ENCODE assay signal across 8 cellular contexts in the genomic region with DNA sequence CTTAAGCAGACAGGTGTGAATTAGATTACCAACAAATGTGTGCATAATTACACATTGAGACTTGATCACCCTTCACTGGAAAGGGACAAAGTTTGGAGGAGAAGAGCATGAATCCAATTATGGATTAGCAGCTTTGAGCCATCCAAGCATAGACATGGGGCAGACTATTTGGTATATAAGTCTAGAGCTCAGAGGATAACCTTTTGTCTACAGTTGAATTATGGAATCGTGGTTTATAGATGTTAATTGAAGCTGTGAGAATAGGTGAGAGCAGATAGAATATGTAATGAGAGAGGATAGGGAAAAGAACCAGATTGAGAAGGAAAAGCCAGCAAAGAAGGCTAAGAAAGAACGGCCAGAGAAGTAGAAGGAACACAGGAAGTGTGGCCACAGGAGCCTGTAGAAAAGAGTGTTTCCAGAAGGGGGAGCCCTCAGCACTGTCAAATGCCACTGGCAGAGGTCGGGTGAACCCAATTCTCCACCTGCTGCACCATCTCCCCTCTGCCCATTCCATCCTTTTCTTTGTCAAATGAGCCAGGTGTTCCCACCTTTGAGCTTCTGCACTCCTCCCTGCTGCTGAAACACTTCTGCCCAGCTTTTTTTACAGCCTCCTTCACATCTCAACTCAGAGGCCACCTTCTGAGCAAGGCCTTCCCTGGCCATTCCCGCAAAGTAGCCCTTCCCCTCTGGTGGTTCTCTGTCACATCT. TPM values are rescaled to one million over a fixed set of nuclear protein-coding genes. Genes with fewer than 3 reads are reported as not detected.
DNase-seq lines count a peak whose midpoint lies in the region; ATAC-seq and TF ChIP-seq lines count a peak whose summit lies in the region.

No MANE protein-coding gene starts in this region.

- H3K9me2 ChIP-seq in HCT116 (ENCODE audit: insufficient read depth): no peaks in the 10 kb centered on the region

- H3K27ac ChIP-seq in HCT116 (ENCODE audit: low read depth, low read length) (no peak overlapping the region), coronary artery (no peak overlapping the region), lung (ENCODE audit: low read depth in 1 of 2, low read length in 1 of 2) (no peak overlapping the region)

- TF ChIP-seq RAD21 in HCT116 (IDR thresholded peaks at IDR 0.05; ENCODE audit: low read depth): peak; percentile 64

- intact Hi-C loops in HCT116 (cut with micrococcal nuclease): loop anchor here (1.0 kb wide), 1 partner anchor 164 kb away; no protein-coding TSS in a partner anchor

- no peak overlapping the region for H3K4me3 ChIP-seq in BJ (ENCODE audit: low read depth, low read length)
- no peak overlapping the region for H3K4me3 ChIP-seq in HCT116 (replicated peaks in 1 of 2; ENCODE audit: low read depth in 1 of 2, low read length in 2 of 2)
- H3K4me3 ChIP-seq in coronary artery: no peak overlapping the region
- no peak overlapping the region for H3K4me3 ChIP-seq in lung

- H2AFZ ChIP-seq in HCT116 (ENCODE audit: low read depth, low read length, poor library complexity, severe bottlenecking): no peak overlapping the region

- H3K79me2 ChIP-seq in HCT116 (ENCODE audit: insufficient read depth, low read length): no peaks in the 10 kb centered on the region

- POLR2A ChIA-PET in BJ (lab: Charles Lee): no interaction called here
- POLR2A ChIA-PET in HCT116 (lab: Charles Lee): interaction anchor here (0.6 to 0.9 kb wide), 2 partner anchors 34 to 76 kb away, joined by 3 read pairs; a partner anchor contains a TSS

- RAD21 ChIA-PET in HCT116 (lab: Charles Lee; ENCODE audit: low non-redundant PET in 1 of 2, low total read pairs in 2 of 2, uncharacterized antibody in 2 of 2, unreplicated experiment in 2 of 2): interaction anchor here in 1 of 2 experiments (0.6 kb wide), 1 partner anchor 93 kb away, joined by 3 read pairs; no protein-coding TSS in a partner anchor

- H3K4me1 ChIP-seq in HCT116 (ENCODE audit: control insufficient read depth in 1 of 2, insufficient read depth in 2 of 2, low read length in 2 of 2) (no peaks in the 10 kb centered on the region), lung (ENCODE audit: control insufficient read depth in 2 of 2, insufficient read depth in 2 of 2, low read length in 2 of 2) (no peaks in the 10 kb centered on the region)

- H3K36me3 ChIP-seq in BJ (ENCODE audit: control insufficient read depth, insufficient read depth, low read length): peaks cover 29% of the 10 kb centered on the region
- H3K36me3 ChIP-seq in HCT116 (ENCODE audit: control insufficient read depth in 1 of 2, insufficient read depth in 2 of 2, low read length in 2 of 2): peaks cover 35 to 42% of the 10 kb centered on the region in 2 experiments; a peak in 3 of 4 replicates
- peaks cover 35 to 36% of the 10 kb centered on the region in 2 donors for H3K36me3 ChIP-seq in lung (ENCODE audit: control insufficient read depth in 2 of 2, insufficient read depth in 2 of 2, low read length in 2 of 2)

- BruUV-seq in HCT116 (replicated peaks; lab: Mats Ljungman, UMichigan): no TSS peak

- 34 to 36% methylated on average over 4 of the region's 4 CpGs for WGBS in lung, 2 donors

- DNase-seq in BJ (ENCODE audit: low read depth) (no peak), HCT116 (ENCODE audit: low read depth, low spot score) (no peak), NCI-H524 (lab: John Stamatoyannopoulos, UW) (peak; percentile 5 to 71), coronary artery (ENCODE audit: low spot score) (no peak), lung (ENCODE audit: low spot score) (peak; percentile 65)
- DNase-seq in activated CD4-positive, alpha-beta T cell treated with anti-CD3 and anti-CD28 coated beads for 24 hours (ENCODE audit: low read depth in 2 of 2): peak; percentile 40 to 54
- peak; percentile 25 to 34 for DNase-seq in stimulated activated CD8-positive, alpha-beta memory T cell treated with anti-CD3 and anti-CD28 coated beads, Interleukin-7, amount 100 ng/mL, for 4 hours (ENCODE audit: low read depth in 2 of 2)

- H3K4me2 ChIP-seq in HCT116 (ENCODE audit: low read length): no peak overlapping the region

- CTCF ChIA-PET in BJ (lab: Yijun Ruan, JAX) (interaction anchor here (0.5 to 2.5 kb wide), 32 partner anchors 8 to 302 kb away, joined by 3 to 26 read pairs (median 5); a partner anchor contains a TSS), HCT116 (lab: Charles Lee) (interaction anchor here (0.6 to 1.5 kb wide), 7 partner anchors 11 to 1078 kb away, joined by 3 to 11 read pairs (median 3); no protein-coding TSS in a partner anchor)

- ATAC-seq in HCT116: peak; percentile 97
- peak; percentile 75 for ATAC-seq in lung (ENCODE audit: insufficient read depth, low FRiP score)
- no peak for ATAC-seq in HG03095 (IDR thresholded peaks at IDR 0.05; ENCODE audit: unreplicated experiment)

- H4K20me1 ChIP-seq in HCT116 (ENCODE audit: insufficient read depth): 0 out of 2 replicates have a peak, but pooled peaks cover 4% of the 10 kb centered on the region

- H3K9me3 ChIP-seq in HCT116 (ENCODE audit: control insufficient read depth in 1 of 2, insufficient read depth in 1 of 2, low read depth in 1 of 2, low read length in 2 of 2) (no peaks in the 10 kb centered on the region), lung (ENCODE audit: control insufficient read depth in 2 of 2, insufficient read depth in 1 of 2, low read length in 1 of 2) (no peaks in the 10 kb centered on the region)

- no peaks in the 10 kb centered on the region for H3K27me3 ChIP-seq in BJ (ENCODE audit: control insufficient read depth, insufficient read depth, low read length)
- H3K27me3 ChIP-seq in HCT116 (ENCODE audit: insufficient read depth, low read length): no peaks in the 10 kb centered on the region
- H3K27me3 ChIP-seq in lung (ENCODE audit: control insufficient read depth, insufficient read depth): no peaks in the 10 kb centered on the region

- TF ChIP-seq CTCF in BJ (IDR thresholded peaks at IDR 0.05; ENCODE audit: insufficient read depth, low read depth, low read length) (peak; percentile 78), HCT116 (IDR thresholded peaks at IDR 0.05 in 2 of 3, conservative IDR thresholded peaks at IDR 0.05 in 1 of 3; ENCODE audit: borderline replicate concordance in 1 of 3, insufficient read depth in 1 of 3, low read depth in 2 of 3, low read length in 2 of 3) (peak; percentile 35 to 75 (median 72); a peak in 5 of 6 replicates), coronary artery (IDR thresholded peaks at IDR 0.05) (peak; percentile 69), lung (IDR thresholded peaks at IDR 0.05; ENCODE audit: control extremely low read depth, extremely low read depth) (peak; percentile 46)

- no peak overlapping the region for H3K9ac ChIP-seq in HCT116 (ENCODE audit: low read length)

- TF ChIP-seq POLR2A in HCT116 (IDR thresholded peaks at IDR 0.05; ENCODE audit: borderline replicate concordance, extremely low read depth, insufficient read depth, insufficient read length): no peak

TF ChIP-seq in HCT116, 20 proteins besides CTCF, POLR2A, EP300 and RAD21:
- TF ChIP-seq SIN3A (IDR thresholded peaks at IDR 0.05; ENCODE audit: low read depth): no peak
- peak; percentile 21; the same call in 1 of the 2 replicates for TF ChIP-seq ELF1 (IDR thresholded peaks at IDR 0.05; ENCODE audit: borderline replicate concordance, low read depth)
- 0 out of 2 replicates have a peak, but pooled peaks have one; percentile 32 for TF ChIP-seq POLR2AphosphoS5 (IDR thresholded peaks at IDR 0.05; ENCODE audit: low read depth, low read length)

RNA-seq across cellular contexts. Expression of a gene that starts 7.3 kb away (rescaled TPM):
- polyA plus RNA-seq in BJ (2011; rRNA removed): 35.6 and 44.8 TPM in 2 replicates
- polyA minus RNA-seq in BJ (2011; rRNA and poly(A)+ RNA removed): 10.5 and 14.5 TPM in 2 replicates
- total RNA-seq in HCT116 (2021; ENCODE audit: unreplicated experiment): 61.0 TPM
- polyA plus RNA-seq in HCT116 (2012): 116 and 151 TPM in 2 replicates
- 10 to 100 TPM; 21.1 to 38.5 TPM for total RNA-seq in lung
- 10 to 100 TPM; 66.4 to 72.1 TPM for polyA plus RNA-seq in lung

RNA-seq across cellular contexts. Expression of a gene that starts 7.4 kb away (rescaled TPM):
- polyA plus RNA-seq in BJ (2011; rRNA removed): 0.71 and 0.78 TPM in 2 replicates
- polyA minus RNA-seq in BJ (2011; rRNA and poly(A)+ RNA removed): 0.51 and 0.76 TPM in 2 replicates
- total RNA-seq in HCT116 (2021; ENCODE audit: unreplicated experiment): 4.7 TPM
- 9.4 and 12.7 TPM in 2 replicates for polyA plus RNA-seq in HCT116 (2012)
- total RNA-seq in lung: 1 to 10 TPM; 1.8 to 3.6 TPM
- polyA plus RNA-seq in lung: 10 to 100 TPM; 11.4 to 20.9 TPM

RNA-seq across cellular contexts. Expression of a gene that starts 13.4 kb away (rescaled TPM):
- polyA plus RNA-seq in BJ (2011; rRNA removed): 70.6 and 90.8 TPM in 2 replicates
- polyA minus RNA-seq in BJ (2011; rRNA and poly(A)+ RNA removed): 31.4 and 45.8 TPM in 2 replicates
- total RNA-seq in HCT116 (2021; ENCODE audit: unreplicated experiment): 205 TPM
- polyA plus RNA-seq in HCT116 (2012): 231 and 356 TPM in 2 replicates
- 1 to 10 TPM; 2.5 to 3.9 TPM for total RNA-seq in lung
- polyA plus RNA-seq in lung: 10 to 100 TPM in 1 of 2 donors, 1 to 10 TPM in 1; 7.2 to 17.0 TPM

RNA-seq across cellular contexts. Expression of a gene that starts 28.0 kb away (rescaled TPM):
- polyA plus RNA-seq in BJ (2011; rRNA removed) (0.60 and 0.81 TPM in 2 replicates), lung (1 to 10 TPM; 1.1 to 1.5 TPM)
- 0.36 TPM in 1 of 2 replicates, not detected in the other for polyA minus RNA-seq in BJ (2011; rRNA and poly(A)+ RNA removed)
- total RNA-seq in HCT116 (2021; ENCODE audit: unreplicated experiment) (not detected), lung (under 1 TPM in 1 of 2 donors, not detected in 1; 0.54 TPM)
- 0.09 and 0.52 TPM in 2 replicates for polyA plus RNA-seq in HCT116 (2012)

RNA-seq across cellular contexts. Expression of a gene that starts 34.5 kb away (rescaled TPM):
- 13.6 and 17.8 TPM in 2 replicates for polyA plus RNA-seq in BJ (2011; rRNA removed)
- polyA minus RNA-seq in BJ (2011; rRNA and poly(A)+ RNA removed): 10.9 and 11.6 TPM in 2 replicates
- 11.9 TPM for total RNA-seq in HCT116 (2021; ENCODE audit: unreplicated experiment)
- polyA plus RNA-seq in HCT116 (2012): 9.4 and 9.8 TPM in 2 replicates
- total RNA-seq in lung: 10 to 100 TPM; 30.9 to 34.4 TPM
- polyA plus RNA-seq in lung: 10 to 100 TPM; 15.9 to 16.2 TPM

Comparison
In these comparisons a context has a peak if more than half of its experiments do, and no peak if none do; other contexts are left out.
1. DNase-seq: peak in NCI-H524 (2 of 2), activated CD4-positive, alpha-beta T cell treated with anti-CD3 and anti-CD28 coated beads for 24 hours (2 of 2), lung (single experiment) and stimulated activated CD8-positive, alpha-beta memory T cell treated with anti-CD3 and anti-CD28 coated beads, Interleukin-7, amount 100 ng/mL, for 4 hours (2 of 2); none in BJ (single experiment), HCT116 (single experiment) and coronary artery (single experiment).
2. RNA of a gene that starts 13.4 kb away (total RNA-seq): 205 TPM in HCT116 (single experiment); 2.5 to 3.9 TPM in lung; every median in the first group is over 10 times any median in the second.
3. Peak in every context shown above with its lines, with median percentiles within 50 percentile points of each other: CTCF ChIP-seq.